Comparison of ENCODE assay signal across 10 cellular contexts in the genomic region with DNA sequence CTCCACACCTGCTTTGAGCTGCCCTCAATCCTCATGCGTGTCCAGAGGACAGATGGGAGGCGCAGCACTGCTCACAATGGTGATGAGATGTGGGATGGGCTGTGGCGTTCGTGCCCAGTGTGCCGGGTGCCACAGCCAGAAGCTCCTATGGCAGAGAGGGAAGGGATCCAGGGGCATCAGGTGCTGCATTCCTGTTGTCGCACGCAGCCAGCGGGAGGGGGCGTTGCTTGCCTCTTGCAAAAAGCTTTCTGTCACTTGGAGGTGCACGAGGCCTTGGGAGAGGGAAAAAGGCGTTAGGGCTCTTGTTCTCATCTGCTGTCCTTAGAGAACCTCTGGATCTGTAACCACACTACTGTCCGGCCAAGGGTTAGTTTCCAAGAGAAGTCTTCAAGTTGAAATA.
DNase-seq lines count a peak whose midpoint lies in the region; ATAC-seq and TF ChIP-seq lines count a peak whose summit lies in the region.
"Had no signal": no experiment of that assay in that cellular context is flagged by ENCODE, and none has a peak within 500 bp of the region (broad histone marks: within the 10 kb centered on the region; RNA-seq: fewer than 3 reads in every experiment).

No MANE protein-coding gene starts in this region.

- ATAC-seq in RWPE2 (ENCODE audit: low read depth) (no peak), GM19035 (IDR thresholded peaks at IDR 0.05; ENCODE audit: unreplicated experiment) (no peak)

- peak; percentile 72 for DNase-seq in ELF-1 (ENCODE audit: low read depth, low spot score)
- DNase-seq in RWPE2 (ENCODE audit: low spot score) = peak; percentile 52
- peak; percentile 42 for DNase-seq in nephron progenitor cell
- no peak for DNase-seq in effector CD8-positive, alpha-beta T cell (lab: John Stamatoyannopoulos, UW)
- no peak for DNase-seq in NCI-H128 (lab: John Stamatoyannopoulos, UW; ENCODE audit: unreplicated experiment)
- DNase-seq in NCI-H748 (lab: John Stamatoyannopoulos, UW; ENCODE audit: unreplicated experiment) = no peak

- H3K27me3 ChIP-seq in RWPE2 (ENCODE audit: insufficient read depth, poor library complexity, severe bottlenecking) = no peaks in the 10 kb centered on the region
- H3K27me3 ChIP-seq: heart left ventricle had no signal

- H3K27ac Mint-ChIP-seq in nephron progenitor cell = no peak overlapping the region
- H3K27ac Mint-ChIP-seq: nephron had no signal

- TF ChIP-seq CTCF in LNCAP (IDR thresholded peaks at IDR 0.05) (peak; percentile 22), RWPE2 (IDR thresholded peaks at IDR 0.05; ENCODE audit: poor library complexity, severe bottlenecking) (no peak), nephron progenitor cell (IDR thresholded peaks at IDR 0.05) (no peak)

- no peaks in the 10 kb centered on the region for H3K9me3 ChIP-seq in RWPE2 (ENCODE audit: severe bottlenecking)

- no peak overlapping the region for H3K4me3 Mint-ChIP-seq in nephron progenitor cell
- H3K4me3 Mint-ChIP-seq: nephron had no signal

- no peaks in the 10 kb centered on the region for H3K4me1 Mint-ChIP-seq in nephron progenitor cell
- H3K4me1 Mint-ChIP-seq: nephron had no signal

- no peak overlapping the region for H3K27ac ChIP-seq in RWPE2 (ENCODE audit: poor library complexity, severe bottlenecking)
- H3K27ac ChIP-seq: heart left ventricle had no signal

- peaks cover 9% of the 10 kb centered on the region for H3K27me3 Mint-ChIP-seq in nephron progenitor cell (ENCODE audit: low read depth, poor library complexity)

- H3K36me3 ChIP-seq in RWPE2 (ENCODE audit: low read depth) = no peaks in the 10 kb centered on the region
- H3K36me3 ChIP-seq: heart left ventricle had no signal

- no peaks in the 10 kb centered on the region for H3K36me3 Mint-ChIP-seq in nephron progenitor cell (ENCODE audit: low read depth)

- peaks cover 3% of the 10 kb centered on the region for H3K4me1 ChIP-seq in RWPE2 (ENCODE audit: insufficient read depth, poor library complexity, severe bottlenecking)

- H3K4me3 ChIP-seq in RWPE2 (ENCODE audit: severe bottlenecking) = no peak overlapping the region
- H3K4me3 ChIP-seq: heart left ventricle had no signal

- H3K9me3 Mint-ChIP-seq in nephron progenitor cell = no peaks in the 10 kb centered on the region
- H3K9me3 Mint-ChIP-seq: nephron had no signal

Comparison
In these comparisons a context has a peak if more than half of its experiments do, and no peak if none do; other contexts are left out.
1. DNase-seq: peak in ELF-1 (single experiment), RWPE2 (single experiment) and nephron progenitor cell (single experiment); none in effector CD8-positive, alpha-beta T cell (single experiment), NCI-H128 (single experiment) and NCI-H748 (single experiment).